In genomic region chr5:154129013-154129412, GRCh38 we compare ENCODE assay signal across 9 cellular contexts.
"Had no signal": no experiment of that assay in that cellular context is flagged by ENCODE, and none has a peak within 500 bp of the region (broad histone marks: within the 10 kb centered on the region; RNA-seq: fewer than 3 reads in every experiment).

No MANE protein-coding gene starts in this region.

- ATAC-seq: GM23338, HCT116 had no signal

- H3K9me3 ChIP-seq: HAP-1 had no signal

- H2AFZ ChIP-seq: GM23248, GM23338 had no signal

- H3K36me3 ChIP-seq: HAP-1 had no signal

- H3K4me2 ChIP-seq: GM23338 had no signal

- H3K4me3 ChIP-seq: GM23248, GM23338, HAP-1 had no signal

- H3K4me1 ChIP-seq: HAP-1 had no signal

- DNase-seq: GM23248, GOT3, H7, H9, HCEC 1CT, HFFc6 had no signal

- H3K9ac ChIP-seq: GM23248 had no signal

- H3K27ac ChIP-seq: GM23248 had no signal
